9 cellular contexts compared by ENCODE assay signal in genomic region chr15:52527898-52528464, GRCh38. TPM values are rescaled to one million over a fixed set of nuclear protein-coding genes. Genes with fewer than 3 reads are reported as not detected.
DNase-seq lines count a peak whose midpoint lies in the region; ATAC-seq, FAIRE-seq and TF ChIP-seq lines count a peak whose summit lies in the region.
"Had no signal": no experiment of that assay in that cellular context is flagged by ENCODE, and none has a peak within 500 bp of the region (broad histone marks: within the 10 kb centered on the region; RNA-seq: fewer than 3 reads in every experiment).

No MANE protein-coding gene starts in this region.

- peak; percentile 5 for DNase-seq in Calu3
- peak; percentile 64 for DNase-seq in RKO (ENCODE audit: low spot score)
- DNase-seq in activated naive CD4-positive, alpha-beta T cell treated with anti-CD3 and anti-CD28 coated beads, Interleukin-2, amount 50 U/mL, for 16 hours, result peak; percentile 52
- no peak for DNase-seq in Right ventricle myocardium superior
- DNase-seq in pancreas, result peak in 2 of 6 donors; percentile 23 to 24
- no peak for DNase-seq in vagina (ENCODE audit: extremely low spot score in 2 of 2)
- DNase-seq in NCI-H2029 (lab: John Stamatoyannopoulos, UW), result no peak

- intact Hi-C loops in Calu3 (cut with micrococcal nuclease; ENCODE audit: unreplicated experiment) (loop anchor here (10.0 kb wide), 1 partner anchor 273 kb away; no protein-coding TSS in a partner anchor), Right ventricle myocardium superior (cut with DNase I) (loop anchor here (10.0 kb wide), 1 partner anchor 207 kb away; no protein-coding TSS in a partner anchor), pancreas (cut with DNase I) (no loop called here), vagina (cut with DNase I) (no loop called here)

- peaks cover 38% of the 10 kb centered on the region for H3K27me3 Mint-ChIP-seq in Calu3 (ENCODE audit: unreplicated experiment)

- peaks cover 9% of the 10 kb centered on the region for H3K4me1 Mint-ChIP-seq in Calu3 (ENCODE audit: low read depth, unreplicated experiment)

- POLR2A ChIA-PET in HEK293 (lab: Yijun Ruan, JAX), result interaction anchor here (0.5 to 1.6 kb wide), 4 partner anchors 9 to 186 kb away, joined by 3 to 6 read pairs (median 4); partner anchors contain the start of gene ATOSA

- CTCF ChIA-PET in Calu3 (lab: Charles Lee) (interaction anchor here (0.7 kb wide), 1 partner anchor 1346 kb away, joined by 4 read pairs; no protein-coding TSS in a partner anchor), HEK293 (lab: Yijun Ruan, JAX) (interaction anchor here (0.7 to 1.4 kb wide), 2 partner anchors 84 to 207 kb away, joined by 3 to 9 read pairs; no protein-coding TSS in a partner anchor)

- H3K36me3 ChIP-seq in HEK293 (ENCODE audit: control insufficient read depth in 2 of 2, insufficient read depth in 1 of 2, low read length in 2 of 2) (no peaks in the 10 kb centered on the region), pancreas (no peaks in the 10 kb centered on the region), vagina (no peaks in the 10 kb centered on the region)

- TF ChIP-seq CTCF in Calu3 (IDR thresholded peaks at IDR 0.05; ENCODE audit: unreplicated experiment) (no peak), HEK293 (tag by site-specific recombination; IDR thresholded peaks at IDR 0.05) (no peak), pancreas (IDR thresholded peaks at IDR 0.05) (no peak), vagina (IDR thresholded peaks at IDR 0.05) (no peak)

- H3K4me3 ChIP-seq in HEK293 (ENCODE audit: low read depth, low read length), result peak overlapping the region; percentile 60
- peak overlapping the region; percentile 72 to 91 (median 80) for H3K4me3 ChIP-seq in pancreas
- peak overlapping the region; percentile 78 to 83 for H3K4me3 ChIP-seq in vagina

- H3K27ac Mint-ChIP-seq in Calu3 (ENCODE audit: unreplicated experiment), result no peak overlapping the region

- no peaks in the 10 kb centered on the region for H3K9me3 Mint-ChIP-seq in Calu3 (ENCODE audit: low read depth, unreplicated experiment)

- ATAC-seq in Right ventricle myocardium superior (ENCODE audit: poor library complexity) (peak; percentile 40), pancreas (peak; percentile 29 to 38 (median 33))

- H3K9me3 ChIP-seq in HEK293 (ENCODE audit: control insufficient read depth, insufficient read depth, low read depth, low read length), result no peaks in the 10 kb centered on the region
- H3K9me3 ChIP-seq in pancreas, result no peaks in the 10 kb centered on the region
- no peaks in the 10 kb centered on the region for H3K9me3 ChIP-seq in vagina

- no TSS peak for BruUV-seq in Calu3 (replicated peaks; lab: Mats Ljungman, UMichigan)

- H3K4me3 Mint-ChIP-seq in Calu3 (ENCODE audit: low read depth, unreplicated experiment), result peak overlapping the region; percentile 61

- no peak for TF ChIP-seq POLR2A in vagina (IDR thresholded peaks at IDR 0.05)

- H3K27ac ChIP-seq in HEK293 (ENCODE audit: extremely low read depth, low read depth, low read length) (peak overlapping the region; percentile 71; the same call in 1 of the 2 replicates), pancreas (peak overlapping the region; percentile 1 to 64 (median 50)), vagina (peak overlapping the region; percentile 91)

- peaks cover 5% of the 10 kb centered on the region for H3K36me3 Mint-ChIP-seq in Calu3 (ENCODE audit: insufficient read depth, unreplicated experiment)

- FAIRE-seq in pancreas (lab: Jason Lieb, UNC), result no peak
- FAIRE-seq: TTC549 had no signal

- no peaks in the 10 kb centered on the region; the same call in 1 of the 2 replicates for H3K4me1 ChIP-seq in HEK293 (ENCODE audit: control insufficient read depth, insufficient read depth, low read length)
- H3K4me1 ChIP-seq in pancreas, result peaks cover 0 to 10% (median 6%) of the 10 kb centered on the region in 3 donors
- H3K4me1 ChIP-seq in vagina, result peaks cover 20% of the 10 kb centered on the region

- WGBS in pancreas, 2 donors, result 4 to 6% methylated on average over 24 of the region's 24 CpGs

- H3K27me3 ChIP-seq in pancreas (peaks cover 0 to 6% (median 0%) of the 10 kb centered on the region in 4 donors), vagina (no peaks in the 10 kb centered on the region)

TF ChIP-seq in HEK293, 187 proteins besides CTCF, POLR2A, EP300 and RAD21:
- TF ChIP-seq GLIS1 (tag by site-specific recombination; IDR thresholded peaks at IDR 0.05) (peak; percentile 63), ZFP37 (tag by site-specific recombination; IDR thresholded peaks at IDR 0.05) (no peak), ZBTB26 (tag by site-specific recombination; optimal IDR thresholded peaks at IDR 0.05) (peak; percentile 29), ZNF501 (tag by site-specific recombination; IDR thresholded peaks at IDR 0.05) (0 out of 2 replicates have a peak, but pooled peaks have one; percentile 12), ZBTB17 (tag by site-specific recombination; IDR thresholded peaks at IDR 0.05) (peak; percentile 84), ZBTB20 (tag by site-specific recombination; IDR thresholded peaks at IDR 0.05) (peak; percentile 75; the same call in 1 of the 2 replicates), ZNF335 (tag by site-specific recombination; conservative IDR thresholded peaks at IDR 0.05) (peak; percentile 68; the same call in 1 of the 2 replicates), ZNF26 (tag by site-specific recombination; IDR thresholded peaks at IDR 0.05) (no peak)
- TF ChIP-seq, protein P1, sequence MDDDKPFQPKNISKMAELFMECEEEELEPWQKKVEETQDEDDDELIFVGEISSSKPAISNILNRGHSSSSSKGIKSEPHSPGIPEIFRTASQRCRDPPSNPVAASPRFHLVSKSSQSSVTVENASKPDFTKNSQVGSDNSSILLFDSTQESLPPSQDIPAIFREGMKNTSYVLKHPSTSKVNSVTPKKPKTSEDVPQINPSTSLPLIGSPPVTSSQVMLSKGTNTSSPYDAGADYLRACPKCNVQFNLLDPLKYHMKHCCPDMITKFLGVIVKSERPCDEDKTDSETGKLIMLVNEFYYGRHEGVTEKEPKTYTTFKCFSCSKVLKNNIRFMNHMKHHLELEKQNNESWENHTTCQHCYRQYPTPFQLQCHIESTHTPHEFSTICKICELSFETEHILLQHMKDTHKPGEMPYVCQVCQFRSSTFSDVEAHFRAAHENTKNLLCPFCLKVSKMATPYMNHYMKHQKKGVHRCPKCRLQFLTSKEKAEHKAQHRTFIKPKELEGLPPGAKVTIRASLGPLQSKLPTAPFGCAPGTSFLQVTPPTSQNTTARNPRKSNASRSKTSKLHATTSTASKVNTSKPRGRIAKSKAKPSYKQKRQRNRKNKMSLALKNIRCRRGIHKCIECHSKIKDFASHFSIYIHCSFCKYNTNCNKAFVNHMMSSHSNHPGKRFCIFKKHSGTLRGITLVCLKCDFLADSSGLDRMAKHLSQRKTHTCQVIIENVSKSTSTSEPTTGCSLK (tag by site-specific recombination; IDR thresholded peaks at IDR 0.05), result no peak
- TF ChIP-seq, protein P2, sequence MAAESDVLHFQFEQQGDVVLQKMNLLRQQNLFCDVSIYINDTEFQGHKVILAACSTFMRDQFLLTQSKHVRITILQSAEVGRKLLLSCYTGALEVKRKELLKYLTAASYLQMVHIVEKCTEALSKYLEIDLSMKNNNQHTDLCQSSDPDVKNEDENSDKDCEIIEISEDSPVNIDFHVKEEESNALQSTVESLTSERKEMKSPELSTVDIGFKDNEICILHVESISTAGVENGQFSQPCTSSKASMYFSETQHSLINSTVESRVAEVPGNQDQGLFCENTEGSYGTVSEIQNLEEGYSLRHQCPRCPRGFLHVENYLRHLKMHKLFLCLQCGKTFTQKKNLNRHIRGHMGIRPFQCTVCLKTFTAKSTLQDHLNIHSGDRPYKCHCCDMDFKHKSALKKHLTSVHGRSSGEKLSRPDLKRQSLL (tag by site-specific recombination; IDR thresholded peaks at IDR 0.05), result peak; percentile 36; the same call in 1 of the 2 replicates

RNA-seq across cellular contexts. Expression of gene MYO5A, which starts 0.7 kb away (rescaled TPM):
- total RNA-seq in Calu3 (2022) (5.1 and 6.1 TPM in 2 replicates), Right ventricle myocardium superior (7.4 TPM), pancreas (10 to 100 TPM in 3 of 6 donors, 1 to 10 TPM in 3; 7.2 to 11.9 (median 9.8) TPM), vagina (31.2 TPM)
- polyA plus RNA-seq in pancreas, result 1 to 10 TPM; 2.4 to 3.1 TPM

RNA-seq across cellular contexts. Expression of gene ARPP19, which starts 40.8 kb away (rescaled TPM):
- 145 and 155 TPM in 2 replicates for total RNA-seq in Calu3 (2022)
- 149 TPM for total RNA-seq in Right ventricle myocardium superior
- 10 to 100 TPM; 34.5 to 73.3 (median 46.2) TPM for total RNA-seq in pancreas
- 10 to 100 TPM; 11.4 to 30.0 TPM for polyA plus RNA-seq in pancreas
- total RNA-seq in vagina, result 62.9 TPM

Comparison
In these comparisons a context has a peak if more than half of its experiments do, and no peak if none do; other contexts are left out.
1. DNase-seq: peak in Calu3 (single experiment), RKO (single experiment) and activated naive CD4-positive, alpha-beta T cell treated with anti-CD3 and anti-CD28 coated beads, Interleukin-2, amount 50 U/mL, for 16 hours (single experiment); none in Right ventricle myocardium superior (single experiment), vagina (0 of 2) and NCI-H2029 (single experiment).
2. intact Hi-C loops: an anchor here in Calu3 (10.0 kb wide) and Right ventricle myocardium superior (10.0 kb wide); none called in pancreas and vagina.
3. Peak in every context shown above with its lines, with median percentiles within 50 percentile points of each other: H3K27ac ChIP-seq and H3K4me3 ChIP-seq.